Comparison of ENCODE assay signal across 1 cellular context in genomic region chr17:42744283-42744805, GRCh38.
TF ChIP-seq lines count a peak whose summit lies in the region.

No MANE protein-coding gene starts in this region.

TF ChIP-seq in HepG2, 621 proteins besides CTCF, POLR2A, EP300 and RAD21 (continued from another document and continues in another):
- TF ChIP-seq TERF1 (CRISPR knock-in tag; IDR thresholded peaks at IDR 0.05) (0 out of 2 replicates have a peak, but pooled peaks have one; percentile 37), POLR2G (IDR thresholded peaks at IDR 0.05; ENCODE audit: low read depth, low read length) (peak; percentile 85; the same call in 1 of the 2 replicates), SP140L (CRISPR knock-in tag; IDR thresholded peaks at IDR 0.05; ENCODE audit: borderline replicate concordance) (no peak), ZNF549 (CRISPR knock-in tag; IDR thresholded peaks at IDR 0.05) (0 out of 2 replicates have a peak, but pooled peaks have one; percentile 64), ZNF256 (CRISPR knock-in tag; conservative IDR thresholded peaks at IDR 0.05) (peak; percentile 95), ZNF784 (CRISPR knock-in tag; IDR thresholded peaks at IDR 0.05; ENCODE audit: borderline replicate concordance) (0 out of 2 replicates have a peak, but pooled peaks have one; percentile 22), MAX (IDR thresholded peaks at IDR 0.05) (peak; percentile 86), KDM2A (CRISPR knock-in tag; IDR thresholded peaks at IDR 0.05; ENCODE audit: borderline replicate concordance, low read depth) (peak; percentile 21; the same call in 1 of the 2 replicates), ZNF101 (CRISPR knock-in tag; IDR thresholded peaks at IDR 0.05; ENCODE audit: borderline replicate concordance, low read depth) (no peak), ZSCAN29 (CRISPR knock-in tag; conservative IDR thresholded peaks at IDR 0.05) (0 out of 2 replicates have a peak, but pooled peaks have one; percentile 29), ZNF792 (CRISPR knock-in tag; IDR thresholded peaks at IDR 0.05) (peak; percentile 18; the same call in 1 of the 2 replicates), ZNF362 (CRISPR knock-in tag; IDR thresholded peaks at IDR 0.05; ENCODE audit: borderline replicate concordance) (peak; percentile 47; the same call in 1 of the 2 replicates), ZNF879 (CRISPR knock-in tag; IDR thresholded peaks at IDR 0.05) (no peak), ZNF574 (CRISPR knock-in tag; IDR thresholded peaks at IDR 0.05) (no peak; the same call in none of the 2 replicates), KLF15 (CRISPR knock-in tag; IDR thresholded peaks at IDR 0.05; ENCODE audit: borderline replicate concordance) (peak; percentile 39; the same call in 1 of the 2 replicates), SRF (IDR thresholded peaks at IDR 0.05; ENCODE audit: low read depth, low read length) (no peak), BCL6 (CRISPR knock-in tag; IDR thresholded peaks at IDR 0.05) (peak; percentile 28; the same call in 1 of the 2 replicates), ARID4A (CRISPR knock-in tag; IDR thresholded peaks at IDR 0.05; ENCODE audit: borderline replicate concordance) (peak; percentile 67), TFDP1 (CRISPR knock-in tag; IDR thresholded peaks at IDR 0.05; ENCODE audit: borderline replicate concordance) (peak; percentile 18; the same call in 1 of the 2 replicates), ZBTB43 (CRISPR knock-in tag; conservative IDR thresholded peaks at IDR 0.05) (peak; percentile 36; the same call in 1 of the 2 replicates), SIN3A (IDR thresholded peaks at IDR 0.05; ENCODE audit: borderline replicate concordance, low read depth, low read length) (peak; percentile 42; the same call in 1 of the 2 replicates), KLF6 (CRISPR knock-in tag; IDR thresholded peaks at IDR 0.05) (0 out of 2 replicates have a peak, but pooled peaks have one; percentile 24), ZNF510 (CRISPR knock-in tag; IDR thresholded peaks at IDR 0.05; ENCODE audit: low read depth) (no peak), ZNF30 (CRISPR knock-in tag; IDR thresholded peaks at IDR 0.05) (0 out of 2 replicates have a peak, but pooled peaks have one; percentile 91), ZBTB10 (CRISPR knock-in tag; IDR thresholded peaks at IDR 0.05; ENCODE audit: borderline replicate concordance) (peak; percentile 30; the same call in 1 of the 2 replicates), MTF2 (CRISPR knock-in tag; IDR thresholded peaks at IDR 0.05; ENCODE audit: borderline replicate concordance) (peak; percentile 93; the same call in 1 of the 2 replicates), CREM (IDR thresholded peaks at IDR 0.05) (no peak), CREM (CRISPR knock-in tag; IDR thresholded peaks at IDR 0.05) (no peak), SMAD3 (CRISPR knock-in tag; IDR thresholded peaks at IDR 0.05) (peak; percentile 56; the same call in 1 of the 2 replicates), ZFP82 (CRISPR knock-in tag; IDR thresholded peaks at IDR 0.05; ENCODE audit: borderline replicate concordance) (no peak; the same call in 1 of the 2 replicates), KDM4B (CRISPR knock-in tag; IDR thresholded peaks at IDR 0.05) (no peak; the same call in 1 of the 2 replicates), ZNF33A (CRISPR knock-in tag; IDR thresholded peaks at IDR 0.05; ENCODE audit: borderline replicate concordance) (no peak), SALL2 (CRISPR knock-in tag; IDR thresholded peaks at IDR 0.05) (peak; percentile 60), ZBTB2 (CRISPR knock-in tag; IDR thresholded peaks at IDR 0.05; ENCODE audit: low read depth) (no peak), ZFP36L1 (CRISPR knock-in tag; IDR thresholded peaks at IDR 0.05) (0 out of 2 replicates have a peak, but pooled peaks have one; percentile 70), NKX3-1 (CRISPR knock-in tag; IDR thresholded peaks at IDR 0.05) (peak; percentile 55; the same call in 1 of the 2 replicates), GATA4 (IDR thresholded peaks at IDR 0.05; ENCODE audit: borderline replicate concordance, low read depth) (no peak), CENPT (CRISPR knock-in tag; IDR thresholded peaks at IDR 0.05; ENCODE audit: low read depth) (no peak; the same call in 1 of the 2 replicates), ELK4 (CRISPR knock-in tag; IDR thresholded peaks at IDR 0.05; ENCODE audit: borderline replicate concordance) (no peak), ZC3H13 (CRISPR knock-in tag; IDR thresholded peaks at IDR 0.05) (no peak)
